Comparison of ENCODE assay signal across 25 cellular contexts in the genomic region with DNA sequence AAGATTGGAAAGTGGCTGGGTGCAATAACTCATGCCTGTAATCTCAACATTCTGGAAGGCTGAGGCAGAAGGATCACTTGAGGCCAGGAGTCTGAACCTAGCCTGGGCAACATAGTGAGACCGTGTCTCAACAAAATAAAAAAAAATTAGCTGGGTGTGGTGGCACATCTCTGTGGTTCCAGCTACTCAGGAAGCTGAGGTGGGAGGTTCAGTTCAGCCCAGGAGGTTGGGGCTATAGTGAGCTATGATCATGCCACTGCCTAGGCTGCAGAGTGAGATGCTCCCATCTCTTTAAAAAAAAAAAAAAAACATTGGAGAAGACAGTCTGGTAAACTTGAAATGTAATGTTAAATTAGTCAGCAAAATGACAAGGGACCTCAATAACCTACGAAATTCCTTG. TPM values are rescaled to one million over a fixed set of nuclear protein-coding genes. Genes with fewer than 3 reads are reported as not detected.
DNase-seq lines count a peak whose midpoint lies in the region; ATAC-seq, FAIRE-seq and TF ChIP-seq lines count a peak whose summit lies in the region.
"Had no signal": no experiment of that assay in that cellular context is flagged by ENCODE, and none has a peak within 500 bp of the region (broad histone marks: within the 10 kb centered on the region; RNA-seq: fewer than 3 reads in every experiment).

No MANE protein-coding gene starts in this region.

- ATAC-seq in T-cell (replicated peaks in 1 of 4) = peak; percentile 31 to 70 (median 56)
- ATAC-seq in K562 = no peak
- no peak for ATAC-seq in HG02885 (IDR thresholded peaks at IDR 0.05; ENCODE audit: poor library complexity, unreplicated experiment)
- no peak for ATAC-seq in HG03442 (IDR thresholded peaks at IDR 0.05; ENCODE audit: unreplicated experiment)

- no peak for TF ChIP-seq EP300 in K562 (IDR thresholded peaks at IDR 0.05; ENCODE audit: low read length)

- H3K27ac Mint-ChIP-seq in activated naive CD4-positive, alpha-beta T cell treated with anti-CD3 and anti-CD28 coated beads, Interleukin-2, amount 50 U/mL, for 24 hours = no peak overlapping the region
- H3K27ac Mint-ChIP-seq in activated naive CD4-positive, alpha-beta T cell treated with anti-CD3 and anti-CD28 coated beads for 36 hours = no peak overlapping the region
- peak overlapping the region; percentile 64 to 94 for H3K27ac Mint-ChIP-seq in T-cell
- H3K27ac Mint-ChIP-seq in osteocyte (ENCODE audit: unreplicated experiment) = peak overlapping the region; percentile 41
- H3K27ac Mint-ChIP-seq: nephron had no signal

- peaks cover 47% of the 10 kb centered on the region for H3K36me3 Mint-ChIP-seq in activated naive CD4-positive, alpha-beta T cell treated with anti-CD3 and anti-CD28 coated beads, Interleukin-2, amount 50 U/mL, for 24 hours
- peaks cover 56% of the 10 kb centered on the region for H3K36me3 Mint-ChIP-seq in activated naive CD4-positive, alpha-beta T cell treated with anti-CD3 and anti-CD28 coated beads for 36 hours (ENCODE audit: low read depth)
- H3K36me3 Mint-ChIP-seq in T-cell (peaks cover 57% of the 10 kb centered on the region), osteocyte (ENCODE audit: unreplicated experiment) (peaks cover 3% of the 10 kb centered on the region)

- H4K20me1 ChIP-seq in K562 (replicated peaks; ENCODE audit: control insufficient read depth, insufficient read depth, low read length) = no peaks in the 10 kb centered on the region

- WGBS in K562 (ENCODE audit: insufficient coverage, low coverage, missing lambda C conversion rate) = 51% methylated on average over 2 of the region's 2 CpGs

- BruUV-seq in K562 (replicated peaks; lab: Mats Ljungman, UMichigan) = no TSS peak

- no peak for FAIRE-seq in K562 (lab: Jason Lieb, UNC)
- FAIRE-seq: colon, TTC549 had no signal

- no peak overlapping the region for H2AFZ ChIP-seq in K562 (ENCODE audit: low read depth, low read length)
- H2AFZ ChIP-seq: hepatocyte had no signal

- peaks cover 54% of the 10 kb centered on the region for H3K4me1 Mint-ChIP-seq in activated naive CD4-positive, alpha-beta T cell treated with anti-CD3 and anti-CD28 coated beads, Interleukin-2, amount 50 U/mL, for 24 hours
- peaks cover 30% of the 10 kb centered on the region for H3K4me1 Mint-ChIP-seq in activated naive CD4-positive, alpha-beta T cell treated with anti-CD3 and anti-CD28 coated beads for 36 hours (ENCODE audit: low read depth)
- H3K4me1 Mint-ChIP-seq in T-cell (peaks cover 44 to 64% (median 48%) of the 10 kb centered on the region in 3 donors), osteocyte (ENCODE audit: unreplicated experiment) (peaks cover 49% of the 10 kb centered on the region)
- H3K4me1 Mint-ChIP-seq: nephron had no signal

- peaks cover 9% of the 10 kb centered on the region for H3K9me3 Mint-ChIP-seq in activated naive CD4-positive, alpha-beta T cell treated with anti-CD3 and anti-CD28 coated beads, Interleukin-2, amount 50 U/mL, for 24 hours
- H3K9me3 Mint-ChIP-seq in activated naive CD4-positive, alpha-beta T cell treated with anti-CD3 and anti-CD28 coated beads for 36 hours = peaks cover 45% of the 10 kb centered on the region
- H3K9me3 Mint-ChIP-seq in T-cell = peaks cover 7 to 44% (median 28%) of the 10 kb centered on the region in 3 donors
- H3K9me3 Mint-ChIP-seq in osteocyte (ENCODE audit: unreplicated experiment) = peaks cover 3% of the 10 kb centered on the region

- in situ Hi-C loops in K562 (cut with MboI) = no loop called here

- H3K4me3 ChIP-seq in K562 = no peak overlapping the region
- H3K4me3 ChIP-seq: hepatocyte, lung, sigmoid colon, SJSA1, transverse colon had no signal

- no peak for TF ChIP-seq POLR2A in K562 (conservative IDR thresholded peaks at IDR 0.05)

- CTCF ChIA-PET in activated naive CD4-positive, alpha-beta T cell treated with anti-CD3 and anti-CD28 coated beads for 36 hours (lab: Charles Lee) = interaction anchor here (0.6 to 0.7 kb wide), 2 partner anchors 15 to 552 kb away, joined by 3 read pairs; no protein-coding TSS in a partner anchor
- CTCF ChIA-PET in T-cell (lab: Charles Lee) = interaction anchor here in 1 of 2 donors (0.6 to 0.7 kb wide), 2 partner anchors 40 to 58 kb away, joined by 3 to 4 read pairs; no protein-coding TSS in a partner anchor
- CTCF ChIA-PET in K562 (lab: Yijun Ruan, JAX; ENCODE audit: low intra/inter-chr PET ratio) = no interaction called here

- no peak for TF ChIP-seq RAD21 in K562 (CRISPR knock-in tag; conservative IDR thresholded peaks at IDR 0.05 in 1 of 2, IDR thresholded peaks at IDR 0.05 in 1 of 2)

- POLR2A ChIA-PET in T-cell (lab: Charles Lee) = interaction anchor here (0.6 to 0.7 kb wide), 2 partner anchors 51 to 534 kb away, joined by 3 read pairs; no protein-coding TSS in a partner anchor
- POLR2A ChIA-PET in K562 (lab: Yijun Ruan, JAX) = interaction anchor here (1.1 kb wide), 1 partner anchor 30 kb away, joined by 6 read pairs; no protein-coding TSS in a partner anchor

- no peaks in the 10 kb centered on the region for H3K27me3 ChIP-seq in K562 (ENCODE audit: control insufficient read depth in 2 of 2, insufficient read depth in 2 of 2, low read length in 2 of 2)
- H3K27me3 ChIP-seq: hepatocyte, sigmoid colon, SJSA1, transverse colon had no signal

- H3K9me1 ChIP-seq in K562 (ENCODE audit: control insufficient read depth, insufficient read depth, low read length) = no peaks in the 10 kb centered on the region

- intact Hi-C loops in activated naive CD4-positive, alpha-beta T cell treated with anti-CD3 and anti-CD28 coated beads for 36 hours (cut with micrococcal nuclease) = no loop called here
- intact Hi-C loops in K562 (cut with micrococcal nuclease) = no loop called here

- H3K4me1 ChIP-seq in K562 (replicated peaks in 1 of 2; ENCODE audit: control insufficient read depth in 2 of 2, insufficient read depth in 2 of 2, low read length in 2 of 2) = peaks cover 4 to 12% of the 10 kb centered on the region in 2 experiments; a peak in 3 of 5 replicates

- no peak overlapping the region for H3K27ac ChIP-seq in K562 (ENCODE audit: extremely low read depth, low read depth, low read length)
- H3K27ac ChIP-seq: hepatocyte, sigmoid colon, SJSA1, transverse colon had no signal

- peaks cover 41% of the 10 kb centered on the region for H3K79me2 ChIP-seq in K562 (ENCODE audit: control insufficient read depth, insufficient read depth, low read length)

- DNase-seq in activated naive CD4-positive, alpha-beta T cell treated with anti-CD3 and anti-CD28 coated beads for 36 hours = no peak
- DNase-seq in T-cell (peak in 14 of 34 experiments; percentile 2 to 29 (median 8)), K562 (ENCODE audit: extremely low read depth in 1 of 4, low spot score in 3 of 4) (no peak), osteocyte (ENCODE audit: extremely low spot score, unreplicated experiment) (no peak), foreskin melanocyte (no peak)
- DNase-seq: activated CD4-positive, alpha-beta T cell treated with anti-CD3 and anti-CD28 coated beads, Interleukin-2, amount 50 U/mL, for 48 hours; activated naive CD4-positive, alpha-beta T cell; activated T-cell treated with anti-CD3 and anti-CD28 coated beads for 4 hours; DMS153; GOT3; IMR-90; NCI-H1048; NCI-H82; sigmoid colon; stimulated activated CD4-positive, alpha-beta T cell treated with anti-CD3 and anti-CD28 coated beads, Interleukin-4, amount 100 ng/mL, for 24 hours; transverse colon had no signal

- H3K9me3 ChIP-seq in K562 (replicated peaks; ENCODE audit: control insufficient read depth, insufficient read depth, low read depth, low read length) = peaks cover 13% of the 10 kb centered on the region; the same call in 1 of the 2 replicates
- H3K9me3 ChIP-seq: sigmoid colon, SJSA1, transverse colon had no signal

- no peak overlapping the region for H3K9ac ChIP-seq in K562 (ENCODE audit: insufficient read depth in 1 of 2, low read depth in 2 of 2, low read length in 2 of 2)

- H3K36me3 ChIP-seq in K562 (ENCODE audit: control insufficient read depth, insufficient read depth, low read length) = no peaks in the 10 kb centered on the region
- H3K36me3 ChIP-seq: sigmoid colon, transverse colon had no signal

- no peak overlapping the region for H3K4me2 ChIP-seq in K562 (ENCODE audit: insufficient read depth, low read length)
- H3K4me2 ChIP-seq: hepatocyte had no signal

- TF ChIP-seq CTCF in K562 (IDR thresholded peaks at IDR 0.05 in 2 of 3, conservative IDR thresholded peaks at IDR 0.05 in 1 of 3; ENCODE audit: insufficient read depth in 2 of 3, low read depth in 1 of 3, low read length in 3 of 3) (no peak), osteocyte (IDR thresholded peaks at IDR 0.05) (no peak)

- peak overlapping the region; percentile 49 for H3K4me3 Mint-ChIP-seq in activated naive CD4-positive, alpha-beta T cell treated with anti-CD3 and anti-CD28 coated beads, Interleukin-2, amount 50 U/mL, for 24 hours
- no peak overlapping the region for H3K4me3 Mint-ChIP-seq in activated naive CD4-positive, alpha-beta T cell treated with anti-CD3 and anti-CD28 coated beads for 36 hours
- H3K4me3 Mint-ChIP-seq in T-cell = peak overlapping the region; percentile 9 to 46 (median 28)
- no peak overlapping the region for H3K4me3 Mint-ChIP-seq in osteocyte (ENCODE audit: unreplicated experiment)
- H3K4me3 Mint-ChIP-seq: nephron had no signal

- H3K27me3 Mint-ChIP-seq in activated naive CD4-positive, alpha-beta T cell treated with anti-CD3 and anti-CD28 coated beads, Interleukin-2, amount 50 U/mL, for 24 hours = no peaks in the 10 kb centered on the region
- no peaks in the 10 kb centered on the region for H3K27me3 Mint-ChIP-seq in activated naive CD4-positive, alpha-beta T cell treated with anti-CD3 and anti-CD28 coated beads for 36 hours (ENCODE audit: low read depth)
- H3K27me3 Mint-ChIP-seq in T-cell (no peaks in the 10 kb centered on the region), osteocyte (ENCODE audit: unreplicated experiment) (no peaks in the 10 kb centered on the region)

RNA-seq across cellular contexts. Expression of a gene that starts 57.9 kb away (rescaled TPM):
- total RNA-seq in activated naive CD4-positive, alpha-beta T cell treated with anti-CD3 and anti-CD28 coated beads for 36 hours = 10 to 100 TPM; 28.0 to 29.7 TPM
- total RNA-seq in T-cell (10 to 100 TPM; 38.9 to 52.5 (median 42.7) TPM), K562 (2014; rRNA removed) (8.0 and 8.2 TPM in 2 replicates), K562 (2014; rRNA removed; fragmentation: Illumina TruSeq; extraction: Trizol) (15.1 and 18.4 TPM in 2 replicates), K562 (2015; rRNA removed; fragmentation: Illumina TruSeq; extraction: Trizol) (15.5 and 17.7 TPM in 2 replicates), K562 (2021) (12.1 and 14.8 TPM in 2 replicates), osteocyte (50.2 and 53.9 TPM in 2 replicates)
- total RNA-seq in K562 (2011; cell fraction: chromatin; rRNA removed; ENCODE audit: low replicate concordance) = 10.7 and 41.9 TPM in 2 replicates
- 4.2 and 7.6 TPM in 2 replicates for total RNA-seq in K562 (2011; cell fraction: nucleolus; rRNA removed)
- 15.5 and 17.0 TPM in 2 replicates for total RNA-seq in K562 (2011; cell fraction: nucleoplasm; rRNA removed)
- polyA plus RNA-seq in K562 (2011; rRNA removed) (4.7 and 8.8 TPM in 2 replicates), K562 (2014; fragmentation: Illumina TruSeq; extraction: Trizol) (8.1 and 9.1 TPM in 2 replicates), K562 (2014; fragmentation: Nextera tagmentation; extraction: Ambion mirVana) (1 to 10 TPM; 2.7 to 3.9 TPM), K562 (2014; rRNA removed) (6.7 and 6.8 TPM in 2 replicates)
- polyA plus RNA-seq in K562 (2011; cell fraction: cytosol; rRNA removed) = 1.2 and 2.2 TPM in 2 replicates
- polyA plus RNA-seq in K562 (2011; cell fraction: nucleus; rRNA removed) = 2.9 and 3.1 TPM in 2 replicates
- polyA plus RNA-seq in K562 (2012) = 5.7 and 6.9 TPM in 2 replicates
- 20.7 TPM in 2 replicates for polyA minus RNA-seq in K562 (2011; rRNA and poly(A)+ RNA removed)
- polyA minus RNA-seq in K562 (2011; cell fraction: cytosol; rRNA and poly(A)+ RNA removed) = 4.4 and 6.0 TPM in 2 replicates
- polyA minus RNA-seq in K562 (2011; cell fraction: nucleus; rRNA and poly(A)+ RNA removed) = 5.9 and 10.9 TPM in 2 replicates

Comparison
In these comparisons a context has a peak if more than half of its experiments do, and no peak if none do; other contexts are left out.
1. H3K4me3 Mint-ChIP-seq: peak in activated naive CD4-positive, alpha-beta T cell treated with anti-CD3 and anti-CD28 coated beads, Interleukin-2, amount 50 U/mL, for 24 hours (single experiment) and T-cell (3 of 3); none in activated naive CD4-positive, alpha-beta T cell treated with anti-CD3 and anti-CD28 coated beads for 36 hours (single experiment) and osteocyte (single experiment).
2. H3K27ac Mint-ChIP-seq: peak in T-cell (2 of 2) and osteocyte (single experiment); none in activated naive CD4-positive, alpha-beta T cell treated with anti-CD3 and anti-CD28 coated beads, Interleukin-2, amount 50 U/mL, for 24 hours (single experiment) and activated naive CD4-positive, alpha-beta T cell treated with anti-CD3 and anti-CD28 coated beads for 36 hours (single experiment).
3. ATAC-seq: peak in T-cell (4 of 4); none in K562 (single experiment), HG02885 (single experiment) and HG03442 (single experiment).